ENCODE assay signal across 7 cellular contexts in the genomic region with DNA sequence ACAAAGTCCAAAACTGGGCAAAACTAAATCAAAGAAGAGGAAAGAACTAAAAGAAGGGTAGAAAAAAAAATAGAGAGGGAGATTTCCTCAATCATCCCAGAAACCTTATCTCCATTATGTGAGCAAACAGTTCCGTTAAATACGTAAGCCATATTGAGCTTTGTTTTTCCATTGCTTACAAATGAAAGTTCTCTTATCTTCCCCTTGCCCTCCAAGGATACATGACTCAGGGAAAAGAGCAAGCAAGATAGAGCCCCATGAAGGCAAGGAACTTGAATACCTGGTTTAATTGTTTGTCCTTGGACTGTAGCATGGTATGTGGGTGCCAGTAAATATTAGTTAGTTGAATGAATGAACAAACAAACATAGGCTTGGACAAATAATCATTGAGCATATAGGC.
"Had no signal": no experiment of that assay in that cellular context is flagged by ENCODE, and none has a peak within 500 bp of the region (broad histone marks: within the 10 kb centered on the region; RNA-seq: fewer than 3 reads in every experiment).

No MANE protein-coding gene starts in this region.

- H3K4me2 ChIP-seq: GM23338 had no signal

- H3K4me3 ChIP-seq: GM23338 had no signal

- H2AFZ ChIP-seq: GM23338 had no signal

- ATAC-seq: GM23338 had no signal

- DNase-seq: H9, HCEC 1CT, IMR-90 had no signal

- FAIRE-seq: H1, H54, HTR-8/SVneo had no signal
